15 cellular contexts compared by ENCODE assay signal in the genomic region with DNA sequence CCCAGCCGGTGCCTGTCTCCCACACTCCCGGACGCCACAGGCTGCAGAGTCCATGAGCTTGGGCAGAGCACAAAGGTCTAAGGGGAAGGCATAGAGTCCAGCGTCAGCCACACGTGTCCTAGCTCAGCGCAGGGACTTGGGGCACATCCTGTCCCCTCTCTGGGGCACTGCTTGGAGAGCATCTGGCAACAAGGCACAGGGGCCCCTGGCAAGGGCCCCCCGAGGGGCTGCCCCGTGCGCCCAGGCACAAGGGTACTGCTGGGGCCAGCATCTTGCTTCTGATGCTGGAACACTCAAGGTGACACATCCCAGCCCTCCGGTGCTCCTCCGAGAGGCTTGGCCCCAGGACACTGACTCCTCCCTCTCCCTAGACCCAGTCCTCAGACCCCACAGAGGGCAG. TPM values are rescaled to one million over a fixed set of nuclear protein-coding genes. Genes with fewer than 3 reads are reported as not detected.
DNase-seq lines count a peak whose midpoint lies in the region; ATAC-seq and TF ChIP-seq lines count a peak whose summit lies in the region.
"Had no signal": no experiment of that assay in that cellular context is flagged by ENCODE, and none has a peak within 500 bp of the region (broad histone marks: within the 10 kb centered on the region; RNA-seq: fewer than 3 reads in every experiment).

No MANE protein-coding gene starts in this region.

- peak overlapping the region; percentile 86 for H3K27ac Mint-ChIP-seq in T-helper 1 cell treated with Interleukin-12 subunit alpha and Interleukin-12 subunit beta and Interleukin-4 antibody, amounts not matched to agents 30 μg/mL and 1 μg/mL, for 36 hours
- H3K27ac Mint-ChIP-seq in activated naive CD8-positive, alpha-beta T cell treated with anti-CD3 and anti-CD28 coated beads, Interleukin-2, amount 50 U/mL, for 24 hours, result peak overlapping the region; percentile 95
- peak overlapping the region; percentile 82 to 85 for H3K27ac Mint-ChIP-seq in stimulated activated naive CD8-positive, alpha-beta T cell treated with anti-CD3 and anti-CD28 coated beads, Interleukin-15, amount 100 ng/mL, for 72 hours
- no peak overlapping the region for H3K27ac Mint-ChIP-seq in osteocyte (ENCODE audit: unreplicated experiment)
- H3K27ac Mint-ChIP-seq: dendritic cell treated with granulocyte-macrophage colony-stimulating factor and Interleukin-4, amounts not matched to agents 40 ng/mL and 50 ng/mL, for 4 days; memory B cell had no signal

- no peak for TF ChIP-seq CTCF in osteocyte (IDR thresholded peaks at IDR 0.05)

- no peaks in the 10 kb centered on the region for H3K9me3 Mint-ChIP-seq in T-helper 1 cell treated with Interleukin-12 subunit alpha and Interleukin-12 subunit beta and Interleukin-4 antibody, amounts not matched to agents 30 μg/mL and 1 μg/mL, for 36 hours
- H3K9me3 Mint-ChIP-seq in activated naive CD8-positive, alpha-beta T cell treated with anti-CD3 and anti-CD28 coated beads, Interleukin-2, amount 50 U/mL, for 24 hours, result no peaks in the 10 kb centered on the region
- H3K9me3 Mint-ChIP-seq in stimulated activated naive CD8-positive, alpha-beta T cell treated with anti-CD3 and anti-CD28 coated beads, Interleukin-15, amount 100 ng/mL, for 72 hours, result no peaks in the 10 kb centered on the region
- H3K9me3 Mint-ChIP-seq in osteocyte (ENCODE audit: unreplicated experiment), result no peaks in the 10 kb centered on the region
- H3K9me3 Mint-ChIP-seq: dendritic cell treated with granulocyte-macrophage colony-stimulating factor and Interleukin-4, amounts not matched to agents 40 ng/mL and 50 ng/mL, for 4 days had no signal

- peaks cover 80% of the 10 kb centered on the region for H3K4me1 Mint-ChIP-seq in T-helper 1 cell treated with Interleukin-12 subunit alpha and Interleukin-12 subunit beta and Interleukin-4 antibody, amounts not matched to agents 30 μg/mL and 1 μg/mL, for 36 hours (ENCODE audit: low read depth)
- H3K4me1 Mint-ChIP-seq in activated naive CD8-positive, alpha-beta T cell treated with anti-CD3 and anti-CD28 coated beads, Interleukin-2, amount 50 U/mL, for 24 hours, result peaks cover 98% of the 10 kb centered on the region
- peaks cover 100% of the 10 kb centered on the region for H3K4me1 Mint-ChIP-seq in stimulated activated naive CD8-positive, alpha-beta T cell treated with anti-CD3 and anti-CD28 coated beads, Interleukin-15, amount 100 ng/mL, for 72 hours
- peaks cover 31% of the 10 kb centered on the region for H3K4me1 Mint-ChIP-seq in osteocyte (ENCODE audit: unreplicated experiment)
- H3K4me1 Mint-ChIP-seq: memory B cell had no signal

- DNase-seq in T-helper 1 cell (no peak), osteocyte (ENCODE audit: extremely low spot score, unreplicated experiment) (no peak), NCI-H2196 (lab: John Stamatoyannopoulos, UW; ENCODE audit: unreplicated experiment) (no peak)
- DNase-seq in stimulated activated CD4-positive, alpha-beta T cell treated with anti-CD3 and anti-CD28 coated beads, Interleukin-15, amount 100 ng/mL, for 24 hours, result peak; percentile 58
- no peak for DNase-seq in stimulated activated CD4-positive, alpha-beta T cell treated with anti-CD3 and anti-CD28 coated beads, Interleukin-4, amount 100 ng/mL, for 4 hours
- DNase-seq in activated naive CD8-positive, alpha-beta T cell treated with anti-CD3 and anti-CD28 coated beads, Interleukin-2, amount 50 U/mL, for 24 hours, result no peak
- DNase-seq in stimulated activated naive CD8-positive, alpha-beta T cell treated with anti-CD3 and anti-CD28 coated beads, Interleukin-15, amount 100 ng/mL, for 72 hours, result no peak
- DNase-seq: adrenal gland; foreskin melanocyte; KBM-7; NCI-H1930; NK-92 treated with Interleukin-12 subunit alpha and Interleukin-12 subunit beta, amount 100 ng/mL, for 24 hours had no signal

- H3K27me3 Mint-ChIP-seq in T-helper 1 cell treated with Interleukin-12 subunit alpha and Interleukin-12 subunit beta and Interleukin-4 antibody, amounts not matched to agents 30 μg/mL and 1 μg/mL, for 36 hours (ENCODE audit: low read depth), result no peaks in the 10 kb centered on the region
- peaks cover 2% of the 10 kb centered on the region for H3K27me3 Mint-ChIP-seq in activated naive CD8-positive, alpha-beta T cell treated with anti-CD3 and anti-CD28 coated beads, Interleukin-2, amount 50 U/mL, for 24 hours
- no peaks in the 10 kb centered on the region for H3K27me3 Mint-ChIP-seq in stimulated activated naive CD8-positive, alpha-beta T cell treated with anti-CD3 and anti-CD28 coated beads, Interleukin-15, amount 100 ng/mL, for 72 hours
- peaks cover 45% of the 10 kb centered on the region for H3K27me3 Mint-ChIP-seq in osteocyte (ENCODE audit: unreplicated experiment)
- H3K27me3 Mint-ChIP-seq: dendritic cell treated with granulocyte-macrophage colony-stimulating factor and Interleukin-4, amounts not matched to agents 40 ng/mL and 50 ng/mL, for 4 days had no signal

- peak; percentile 60 for ATAC-seq in activated naive CD8-positive, alpha-beta T cell treated with anti-CD3 and anti-CD28 coated beads, Interleukin-2, amount 50 U/mL, for 24 hours
- peak; percentile 62 for ATAC-seq in stimulated activated naive CD8-positive, alpha-beta T cell treated with anti-CD3 and anti-CD28 coated beads, Interleukin-15, amount 100 ng/mL, for 72 hours

- H3K4me3 Mint-ChIP-seq in T-helper 1 cell treated with Interleukin-12 subunit alpha and Interleukin-12 subunit beta and Interleukin-4 antibody, amounts not matched to agents 30 μg/mL and 1 μg/mL, for 36 hours, result peak overlapping the region; percentile 63
- peak overlapping the region; percentile 73 for H3K4me3 Mint-ChIP-seq in activated naive CD8-positive, alpha-beta T cell treated with anti-CD3 and anti-CD28 coated beads, Interleukin-2, amount 50 U/mL, for 24 hours
- H3K4me3 Mint-ChIP-seq in stimulated activated naive CD8-positive, alpha-beta T cell treated with anti-CD3 and anti-CD28 coated beads, Interleukin-15, amount 100 ng/mL, for 72 hours, result peak overlapping the region; percentile 82
- H3K4me3 Mint-ChIP-seq in osteocyte (ENCODE audit: unreplicated experiment), result no peak overlapping the region
- H3K4me3 Mint-ChIP-seq: dendritic cell treated with granulocyte-macrophage colony-stimulating factor and Interleukin-4, amounts not matched to agents 40 ng/mL and 50 ng/mL, for 4 days; memory B cell had no signal

- peaks cover 30% of the 10 kb centered on the region for H3K36me3 Mint-ChIP-seq in T-helper 1 cell treated with Interleukin-12 subunit alpha and Interleukin-12 subunit beta and Interleukin-4 antibody, amounts not matched to agents 30 μg/mL and 1 μg/mL, for 36 hours (ENCODE audit: low read depth)
- H3K36me3 Mint-ChIP-seq in activated naive CD8-positive, alpha-beta T cell treated with anti-CD3 and anti-CD28 coated beads, Interleukin-2, amount 50 U/mL, for 24 hours (ENCODE audit: low read depth), result peaks cover 8% of the 10 kb centered on the region
- H3K36me3 Mint-ChIP-seq in osteocyte (ENCODE audit: unreplicated experiment), result no peaks in the 10 kb centered on the region
- H3K36me3 Mint-ChIP-seq: memory B cell had no signal

RNA-seq across cellular contexts. Expression of gene BCL11B, which starts 58.4 kb away (rescaled TPM):
- total RNA-seq in osteocyte, result 0.16 and 0.18 TPM in 2 replicates
